8 cellular contexts compared by ENCODE assay signal in genomic region chr1:27321813-27322568, GRCh38.
DNase-seq lines count a peak whose midpoint lies in the region; ATAC-seq lines count a peak whose summit lies in the region.

TMEM222 (plus strand) TSS chr1:27322163; CDS start chr1:27322198, 35 bp downstream.

- ATAC-seq in GM19328 (IDR thresholded peaks at IDR 0.05; ENCODE audit: unreplicated experiment) (peak; percentile 96), HG03469 (IDR thresholded peaks at IDR 0.05; ENCODE audit: unreplicated experiment) (peak; percentile 73)

- peak within 1 kb of the TSS; percentile 79 to 98 (median 96) for H3K4me2 ChIP-seq in BLaER1 treated with 17β-estradiol and CSF1 and Interleukin-3, amounts not matched to agents 10 nM and 100 nM

- H3K36me3 ChIP-seq in BLaER1 treated with 17β-estradiol and CSF1 and Interleukin-3, amounts not matched to agents 10 nM and 100 nM: peaks cover 18 to 35% (median 30%) of the 10 kb centered on the region in 11 experiments

- H3K9ac ChIP-seq in BLaER1 treated with 17β-estradiol and CSF1 and Interleukin-3, amounts not matched to agents 10 nM and 100 nM: peak within 1 kb of the TSS; percentile 94 to 99 (median 97)

- H3K4me3 ChIP-seq in BLaER1 treated with 17β-estradiol and CSF1 and Interleukin-3, amounts not matched to agents 10 nM and 100 nM: peak within 1 kb of the TSS; percentile 76 to 100 (median 92)

- peak within 1 kb of the TSS; percentile 92 to 99 (median 96) for H3K27ac ChIP-seq in BLaER1 treated with 17β-estradiol and CSF1 and Interleukin-3, amounts not matched to agents 10 nM and 100 nM
- H3K27ac ChIP-seq in cingulate gyrus (ENCODE audit: low read depth, low read length): peak within 1 kb of the TSS; percentile 86

- no peaks in the 10 kb centered on the region for H3K27me3 ChIP-seq in BLaER1 treated with 17β-estradiol and CSF1 and Interleukin-3, amounts not matched to agents 10 nM and 100 nM

- H3K9me3 ChIP-seq in BLaER1 treated with 17β-estradiol and CSF1 and Interleukin-3, amounts not matched to agents 10 nM and 100 nM (replicated peaks in 1 of 11): no peaks in the 10 kb centered on the region

- H3K4me1 ChIP-seq in BLaER1 treated with 17β-estradiol and CSF1 and Interleukin-3, amounts not matched to agents 10 nM and 100 nM: peaks cover 23 to 50% (median 40%) of the 10 kb centered on the region in 10 experiments

- H4K20me1 ChIP-seq in BLaER1 treated with 17β-estradiol and CSF1 and Interleukin-3, amounts not matched to agents 10 nM and 100 nM: peaks cover 0 to 30% (median 12%) of the 10 kb centered on the region in 11 experiments; a peak in 12 of 22 replicates

- DNase-seq in NCI-H526 (lab: John Stamatoyannopoulos, UW): peak; percentile 86 to 98
- DNase-seq in activated CD4-positive, alpha-beta T cell treated with anti-CD3 and anti-CD28 coated beads for 48 hours: peak; percentile 98
- DNase-seq in kidney tubule cell (ENCODE audit: low spot score): peak; percentile 97
- DNase-seq in stimulated activated CD4-positive, alpha-beta T cell treated with anti-CD3 and anti-CD28 coated beads, Interleukin-1b, Interleukin-23, amount 100 ng/mL, for 1 hour (ENCODE audit: low read depth in 2 of 2): peak; percentile 91 to 93

Comparison
In these comparisons a context has a peak if more than half of its experiments do, and no peak if none do; other contexts are left out.
1. Peak in every context shown above with its lines: DNase-seq, ATAC-seq, H3K4me3 ChIP-seq and H3K27ac ChIP-seq.